28 cellular contexts compared by ENCODE assay signal in the genomic region with DNA sequence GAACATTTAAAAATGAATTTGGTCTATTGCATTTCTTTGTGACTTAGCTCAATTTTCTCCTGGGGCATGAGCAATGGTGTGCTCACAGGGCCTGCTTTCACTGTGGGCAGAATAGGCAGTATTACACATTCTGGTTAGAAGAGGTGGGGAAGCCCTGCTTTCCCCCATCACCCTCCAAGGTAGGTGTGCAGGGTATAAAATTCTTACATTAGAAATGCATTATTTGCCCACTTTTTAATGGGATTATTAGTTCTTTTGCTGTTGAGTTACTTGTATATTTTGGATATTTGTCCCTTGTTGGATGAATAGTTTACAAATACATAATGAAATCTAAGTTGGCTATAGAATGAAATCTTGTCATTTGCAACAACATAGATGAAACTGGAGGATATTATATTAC. TPM values are rescaled to one million over a fixed set of nuclear protein-coding genes. Genes with fewer than 3 reads are reported as not detected.
"Had no signal": no experiment of that assay in that cellular context is flagged by ENCODE, and none has a peak within 500 bp of the region (broad histone marks: within the 10 kb centered on the region; RNA-seq: fewer than 3 reads in every experiment).

No MANE protein-coding gene starts in this region.

- H3K27me3 ChIP-seq: colonic mucosa, dorsolateral prefrontal cortex, esophagus muscularis mucosa, gastrocnemius medialis, gastroesophageal sphincter, heart left ventricle, heart right ventricle had no signal

- H3K36me3 ChIP-seq: colonic mucosa, esophagus muscularis mucosa, gastrocnemius medialis, gastroesophageal sphincter, heart left ventricle, heart right ventricle had no signal

- H3K4me3 ChIP-seq: colonic mucosa, coronary artery, dorsolateral prefrontal cortex, esophagus muscularis mucosa, gastrocnemius medialis, gastroesophageal sphincter, heart left ventricle, heart right ventricle had no signal

- ATAC-seq: effector memory CD8-positive, alpha-beta T cell; esophagus mucosa; foreskin keratinocyte; gastrocnemius medialis; gastroesophageal sphincter; heart left ventricle; heart right ventricle had no signal

- FAIRE-seq: colon, endometrium, endothelial cell of umbilical vein, frontal cortex had no signal

- H3K9me3 ChIP-seq: colonic mucosa, gastrocnemius medialis had no signal

- DNase-seq: colonic mucosa; cortex of kidney; dermis blood vessel endothelial cell; dorsolateral prefrontal cortex; effector CD4-positive, alpha-beta T cell; effector CD8-positive, alpha-beta T cell; effector memory CD4-positive, alpha-beta T cell; effector memory CD8-positive, alpha-beta T cell; endodermal cell; erythroblast; foreskin fibroblast; foreskin keratinocyte; foreskin melanocyte; gastrocnemius medialis; glutamatergic neuron; head of caudate nucleus; heart left ventricle; heart right ventricle had no signal

- H3K4me1 ChIP-seq: gastroesophageal sphincter had no signal

- H3K27ac ChIP-seq: colonic mucosa, coronary artery, dorsolateral prefrontal cortex, epithelial cell of prostate, esophagus muscularis mucosa, foreskin keratinocyte, gastroesophageal sphincter, heart left ventricle, heart right ventricle had no signal

RNA-seq across cellular contexts. Expression of a gene that starts 46.7 kb away (rescaled TPM):
- total RNA-seq: foreskin keratinocyte, glomerular endothelial cell had no signal
- polyA plus RNA-seq: endothelial cell of umbilical vein, foreskin keratinocyte had no signal
